8 cellular contexts compared by ENCODE assay signal in the genomic region with DNA sequence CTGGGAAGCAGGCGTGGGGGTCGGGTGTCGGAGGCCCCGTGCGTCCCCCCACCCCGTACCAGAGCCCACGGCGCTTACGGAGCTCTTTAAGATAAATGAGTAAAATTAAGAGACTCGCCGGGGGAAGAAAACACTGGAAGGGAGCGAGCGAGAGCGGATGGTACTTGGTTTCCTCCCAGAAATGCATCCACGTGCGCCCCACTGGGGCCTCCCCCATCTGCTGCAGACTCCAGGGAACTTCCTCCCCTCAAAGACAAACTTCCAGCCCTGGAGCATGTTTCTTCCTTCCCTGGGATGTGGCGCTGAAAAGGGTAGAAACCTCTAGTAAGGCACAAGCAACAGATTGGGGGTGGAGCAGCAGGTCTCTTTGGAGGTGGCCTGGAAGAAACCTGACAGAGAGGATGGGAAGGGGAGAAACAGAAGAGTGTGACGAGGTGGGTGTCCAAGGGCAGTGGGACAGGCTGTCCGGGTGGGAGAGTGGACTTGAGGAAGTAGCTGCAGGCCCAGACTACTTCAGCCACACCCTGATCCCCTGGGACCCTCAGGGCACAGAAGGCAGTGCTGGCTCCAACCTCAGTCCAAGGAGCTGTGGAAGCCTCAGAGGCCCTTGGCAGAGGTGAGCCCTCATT.
DNase-seq lines count a peak whose midpoint lies in the region; ATAC-seq and TF ChIP-seq lines count a peak whose summit lies in the region.
"Not testable (repeated sequence)": the region's sequence is repeated elsewhere in the genome, so short reads cannot be mapped to it uniquely, and the experiment has no call there.

No MANE protein-coding gene starts in this region.

- not testable (repeated sequence) for ATAC-seq in stimulated activated naive CD8-positive, alpha-beta T cell treated with anti-CD3 and anti-CD28 coated beads, Interleukin-15, amount 100 ng/mL, for 72 hours

- TF ChIP-seq POLR2A in esophagus muscularis mucosa (IDR thresholded peaks at IDR 0.05; ENCODE audit: low read depth): not testable (repeated sequence)

- H3K4me1 Mint-ChIP-seq in neural progenitor cell: peaks cover 20% of the 10 kb centered on the region
- H3K4me1 Mint-ChIP-seq in stimulated activated naive CD8-positive, alpha-beta T cell treated with anti-CD3 and anti-CD28 coated beads, Interleukin-15, amount 100 ng/mL, for 72 hours: peaks cover 17% of the 10 kb centered on the region

- H3K9me3 Mint-ChIP-seq in neural progenitor cell; stimulated activated naive CD8-positive, alpha-beta T cell treated with anti-CD3 and anti-CD28 coated beads, Interleukin-15, amount 100 ng/mL, for 72 hours: not testable (repeated sequence)

- H2AFZ ChIP-seq in neural progenitor cell (replicated peaks): not testable (repeated sequence)

- WGBS in esophagus muscularis mucosa: 4% methylated on average over 19 of the region's 19 CpGs

- H3K9me3 ChIP-seq in HUES6 (ENCODE audit: control insufficient read depth, insufficient read depth, low read depth, low read length); esophagus muscularis mucosa: not testable (repeated sequence)
- peaks cover 11% of the 10 kb centered on the region for H3K9me3 ChIP-seq in neural progenitor cell (ENCODE audit: low read depth)

- not testable (repeated sequence) for H3F3A ChIP-seq in neural progenitor cell (ENCODE audit: low read depth)

- H3K27me3 Mint-ChIP-seq in neural progenitor cell (ENCODE audit: insufficient read depth, low read depth): not testable (repeated sequence)
- peaks cover 38% of the 10 kb centered on the region for H3K27me3 Mint-ChIP-seq in stimulated activated naive CD8-positive, alpha-beta T cell treated with anti-CD3 and anti-CD28 coated beads, Interleukin-15, amount 100 ng/mL, for 72 hours

- H3K4me1 ChIP-seq in HUES6 (ENCODE audit: control insufficient read depth, insufficient read depth, low read length); neural progenitor cell: not testable (repeated sequence)
- peaks cover 14 to 16% (median 14%) of the 10 kb centered on the region in 4 donors for H3K4me1 ChIP-seq in esophagus muscularis mucosa

- not testable (repeated sequence) for H3K9ac ChIP-seq in HUES6 (ENCODE audit: low read length); neural progenitor cell

- H3K27me3 ChIP-seq in HUES6 (ENCODE audit: control insufficient read depth, insufficient read depth, low read length): peaks cover 41% of the 10 kb centered on the region
- H3K27me3 ChIP-seq in esophagus muscularis mucosa, neural progenitor cell: not testable (repeated sequence)

- not testable (repeated sequence) for H3K36me3 ChIP-seq in HUES6 (ENCODE audit: control insufficient read depth, insufficient read depth, low read length); esophagus muscularis mucosa; neural progenitor cell

- intact Hi-C loops in esophagus muscularis mucosa (cut with DNase I): not testable (repeated sequence)

- not testable (repeated sequence) for TF ChIP-seq EP300 in esophagus muscularis mucosa (IDR thresholded peaks at IDR 0.05)

- not testable (repeated sequence) for TF ChIP-seq CTCF in AG09309 (IDR thresholded peaks at IDR 0.05; ENCODE audit: control insufficient read depth, insufficient read depth, low read depth, low read length, missing control alignments); VCaP (conservative IDR thresholded peaks at IDR 0.05); astrocyte of the spinal cord (IDR thresholded peaks at IDR 0.05; ENCODE audit: low read depth, low read length); esophagus muscularis mucosa (IDR thresholded peaks at IDR 0.05); neural progenitor cell (IDR thresholded peaks at IDR 0.05)

- peak overlapping the region; percentile 57 for H3K27ac Mint-ChIP-seq in neural progenitor cell
- not testable (repeated sequence) for H3K27ac Mint-ChIP-seq in stimulated activated naive CD8-positive, alpha-beta T cell treated with anti-CD3 and anti-CD28 coated beads, Interleukin-15, amount 100 ng/mL, for 72 hours

- not testable (repeated sequence) for DNase-seq in AG09309 (ENCODE audit: low read depth); astrocyte of the spinal cord (ENCODE audit: low read depth, low spot score); esophagus muscularis mucosa (ENCODE audit: extremely low spot score); neural progenitor cell (ENCODE audit: low spot score); stimulated activated naive CD8-positive, alpha-beta T cell treated with anti-CD3 and anti-CD28 coated beads, Interleukin-15, amount 100 ng/mL, for 72 hours
- peak; percentile 13 for DNase-seq in iPS-NIHi7 (ENCODE audit: extremely low spot score)

- not testable (repeated sequence) for H3K36me3 Mint-ChIP-seq in neural progenitor cell

- H4K20me1 ChIP-seq in neural progenitor cell (ENCODE audit: low read depth): not testable (repeated sequence)

- not testable (repeated sequence) for H3K4me2 ChIP-seq in neural progenitor cell

- H3K4me3 Mint-ChIP-seq in neural progenitor cell: peak overlapping the region; percentile 81
- peak overlapping the region; percentile 71 to 78 for H3K4me3 Mint-ChIP-seq in stimulated activated naive CD8-positive, alpha-beta T cell treated with anti-CD3 and anti-CD28 coated beads, Interleukin-15, amount 100 ng/mL, for 72 hours

- H3K27ac ChIP-seq in HUES6 (ENCODE audit: low read depth, low read length); neural progenitor cell: not testable (repeated sequence)
- H3K27ac ChIP-seq in VCaP (peak overlapping the region; percentile 23; the same call in 1 of the 2 replicates), esophagus muscularis mucosa (replicated peaks in 1 of 4) (peak overlapping the region; percentile 64 to 81 (median 76))

- in situ Hi-C loops in astrocyte of the spinal cord (cut with HindIII; ENCODE audit: low sequenced_read_pairs): not testable (repeated sequence)

- peak overlapping the region; percentile 52 for H3K4me3 ChIP-seq in AG09309 (ENCODE audit: control insufficient read depth, low read depth, low read length)
- H3K4me3 ChIP-seq in HUES6 (ENCODE audit: low read depth, low read length): peak overlapping the region; percentile 65
- H3K4me3 ChIP-seq in astrocyte of the spinal cord (ENCODE audit: low read depth, low read length): peak overlapping the region; percentile 49
- H3K4me3 ChIP-seq in esophagus muscularis mucosa: peak overlapping the region; percentile 46 to 58 (median 53)
- H3K4me3 ChIP-seq in neural progenitor cell: not testable (repeated sequence)

- not testable (repeated sequence) for H3K79me2 ChIP-seq in neural progenitor cell (ENCODE audit: low read depth)
